Comparison of ENCODE assay signal across 4 cellular contexts in genomic region chrX:71763049-71763448, GRCh38. TPM values are rescaled to one million over a fixed set of nuclear protein-coding genes. Genes with fewer than 3 reads are reported as not detected.
"Had no signal": no experiment of that assay in that cellular context is flagged by ENCODE, and none has a peak within 500 bp of the region (broad histone marks: within the 10 kb centered on the region; RNA-seq: fewer than 3 reads in every experiment).

Gene CXorf49B, plus strand, starts transcription at chrX:71763349. Its CDS starts 75 bp downstream, at chrX:71763424.

RNA-seq across cellular contexts. Expression of gene CXorf49B, which starts in this region (rescaled TPM):
- total RNA-seq: LHCN-M2, M059J, MCF 10A, NCI-H460 had no signal
